1 cellular context compared by ENCODE assay signal in genomic region chrX:48918303-48918643, GRCh38.
TF ChIP-seq lines count a peak whose summit lies in the region.

No MANE protein-coding gene starts in this region.

TF ChIP-seq in endothelial cell of umbilical vein, 7 proteins besides CTCF, POLR2A, EP300 and RAD21:
- TF ChIP-seq GATA2 (IDR thresholded peaks at IDR 0.05; ENCODE audit: insufficient read depth, insufficient read length, low read depth, low read length) (no peak), POLR2AphosphoS5 (IDR thresholded peaks at IDR 0.05; ENCODE audit: insufficient read depth, low read depth, low read length) (no peak), MYC (IDR thresholded peaks at IDR 0.05; ENCODE audit: low read depth, low read length) (no peak), JUN (IDR thresholded peaks at IDR 0.05; ENCODE audit: borderline replicate concordance, insufficient read depth, insufficient read length, low read depth) (no peak), FOS (IDR thresholded peaks at IDR 0.05; ENCODE audit: borderline replicate concordance, insufficient read depth, low read length) (no peak), MAX (IDR thresholded peaks at IDR 0.05; ENCODE audit: insufficient read depth, insufficient read length) (no peak), EZH2 (IDR thresholded peaks at IDR 0.05; ENCODE audit: borderline replicate concordance, low read depth, low read length, severe bottlenecking) (no peak)
